Comparison of ENCODE assay signal across 8 cellular contexts in genomic region chrX:73943900-73944581, GRCh38.
DNase-seq lines count a peak whose midpoint lies in the region; TF ChIP-seq lines count a peak whose summit lies in the region.

No MANE protein-coding gene starts in this region.

- peak overlapping the region; percentile 93 for H3K9ac ChIP-seq in MM.1S (ENCODE audit: low read length)

- H3K27me3 ChIP-seq in MM.1S (replicated peaks; ENCODE audit: insufficient read depth, low read length) (no peaks in the 10 kb centered on the region), neutrophil (no peaks in the 10 kb centered on the region)

- H3K4me1 ChIP-seq in MM.1S (ENCODE audit: low read length) (no peaks in the 10 kb centered on the region), neutrophil (ENCODE audit: control insufficient read depth in 1 of 2, insufficient read depth in 1 of 2, low read depth in 1 of 2, low read length in 1 of 2) (peaks cover 8 to 38% of the 10 kb centered on the region in 2 experiments)

- H3K4me2 ChIP-seq in MM.1S (ENCODE audit: low read depth, low read length): peak overlapping the region; percentile 79

- H3K9me3 ChIP-seq in MM.1S (replicated peaks; ENCODE audit: insufficient read depth, low read length): no peaks in the 10 kb centered on the region
- no peaks in the 10 kb centered on the region for H3K9me3 ChIP-seq in neutrophil

- H2AFZ ChIP-seq in MM.1S (ENCODE audit: low read length): peak overlapping the region; percentile 99

- H3K4me3 ChIP-seq in MM.1S (ENCODE audit: low read length): peak overlapping the region; percentile 95
- peak overlapping the region; percentile 66 to 77 for H3K4me3 ChIP-seq in neutrophil (ENCODE audit: low read depth in 1 of 2, low read length in 1 of 2)

- H3K79me2 ChIP-seq in MM.1S (ENCODE audit: low read length): peaks cover 42% of the 10 kb centered on the region

- no peaks in the 10 kb centered on the region for H3F3A ChIP-seq in MM.1S (ENCODE audit: insufficient read depth, low read length)

- no peaks in the 10 kb centered on the region for H3K9me2 ChIP-seq in MM.1S (replicated peaks; ENCODE audit: insufficient read depth, low read length)

- no peaks in the 10 kb centered on the region for H4K20me1 ChIP-seq in MM.1S (ENCODE audit: insufficient read depth, low read length)

- TF ChIP-seq CTCF in MM.1S (IDR thresholded peaks at IDR 0.05; ENCODE audit: low read length) (no peak), neutrophil (IDR thresholded peaks at IDR 0.05) (no peak)

- H3K36me3 ChIP-seq in MM.1S (replicated peaks; ENCODE audit: insufficient read depth, low read length) (no peaks in the 10 kb centered on the region), neutrophil (peaks cover 3% of the 10 kb centered on the region)

- DNase-seq in GDM1 (lab: John Stamatoyannopoulos, UW) (peak; percentile 92), HCEC 1CT (peak; percentile 78), MM.1S (peak; percentile 91), SIG-M5 treated with dmso at 0.1 percent for 504 hours (lab: John Stamatoyannopoulos, UW; ENCODE audit: unreplicated experiment) (peak; percentile 87), germinal center (ENCODE audit: low spot score) (peak; percentile 76), superior temporal gyrus (ENCODE audit: extremely low spot score) (peak; percentile 82)
- DNase-seq in activated naive CD4-positive, alpha-beta T cell treated with Interleukin-2 at 50 U/mL for 16 hours: peak; percentile 86

- peak overlapping the region; percentile 50; the same call in 1 of the 2 replicates for H3K27ac ChIP-seq in MM.1S (ENCODE audit: low read length)
- H3K27ac ChIP-seq in neutrophil: peak overlapping the region; percentile 87

Comparison
In these comparisons a context has a peak if more than half of its experiments do, and no peak if none do; other contexts are left out.
1. Peak in every context shown above with its lines: DNase-seq, H3K4me3 ChIP-seq and H3K27ac ChIP-seq.